ENCODE assay signal across 9 cellular contexts in the genomic region with DNA sequence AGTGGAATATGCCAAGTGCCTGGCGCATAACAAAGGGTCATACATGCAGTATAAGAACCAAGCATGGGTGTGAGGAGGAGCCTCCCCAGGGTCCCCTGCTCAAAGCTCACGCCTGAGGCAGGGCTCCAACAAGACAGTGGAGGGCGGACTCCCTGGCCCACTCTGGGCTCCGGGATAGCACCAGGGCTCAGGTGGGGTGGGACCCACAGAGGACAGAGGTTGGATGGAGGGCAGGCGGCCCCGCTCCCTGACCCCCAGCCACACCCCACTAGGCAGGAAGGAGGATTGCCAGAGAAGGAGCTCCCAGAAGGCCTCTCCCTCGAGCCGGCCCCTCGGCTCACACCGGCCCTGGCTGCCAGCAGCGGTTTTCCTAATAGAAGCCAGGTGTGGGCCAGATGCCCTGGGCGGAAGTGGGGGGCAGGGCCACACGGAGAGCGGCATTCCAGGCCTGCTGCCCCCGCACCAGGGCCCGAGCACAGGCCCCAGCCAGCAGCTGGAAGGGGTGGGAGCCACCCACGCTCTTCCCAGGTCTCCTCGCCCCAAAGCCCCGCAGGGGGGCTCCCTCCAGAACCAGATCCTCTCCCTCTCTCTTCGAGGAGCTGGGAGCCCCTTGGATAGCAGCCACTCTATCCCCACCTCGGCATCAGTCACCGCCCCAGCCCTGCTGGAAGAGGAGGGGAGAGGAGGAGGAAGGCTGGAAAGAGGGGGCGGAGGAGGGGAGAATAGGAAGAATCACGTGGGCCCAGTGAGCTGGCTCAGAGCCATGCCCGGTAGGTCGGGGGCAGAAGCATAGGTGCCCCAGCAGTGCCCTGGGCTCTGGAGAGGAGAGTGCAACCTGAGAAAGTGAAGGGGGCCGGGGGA. TPM values are rescaled to one million over a fixed set of nuclear protein-coding genes. Genes with fewer than 3 reads are reported as not detected.
A peak's percentile ranks its signal among the peaks of the same experiment; 100 is the strongest.
DNase-seq lines count a peak whose midpoint lies in the region; ATAC-seq and TF ChIP-seq lines count a peak whose summit lies in the region.
"Had no signal": no experiment of that assay in that cellular context is flagged by ENCODE, and none has a peak within 500 bp of the region (broad histone marks: within the 10 kb centered on the region; RNA-seq: fewer than 3 reads in every experiment).

No MANE protein-coding gene starts in this region.

- H3K9me2 ChIP-seq in GM23248 (ENCODE audit: insufficient read depth) (no peaks in the 10 kb centered on the region), SK-N-SH (no peaks in the 10 kb centered on the region)

- peak; percentile 83 to 91 for TF ChIP-seq EP300 in SK-N-SH (IDR thresholded peaks at IDR 0.05; ENCODE audit: borderline replicate concordance in 1 of 2, low read depth in 1 of 2, low read length in 1 of 2)

- H3K4me1 ChIP-seq in GM23248 (ENCODE audit: insufficient read depth), result peaks cover 30% of the 10 kb centered on the region
- H3K4me1 ChIP-seq in SK-N-SH (ENCODE audit: control insufficient read depth in 1 of 2, insufficient read depth in 2 of 2, low read depth in 1 of 2, low read length in 1 of 2), result peaks cover 21 to 57% of the 10 kb centered on the region in 2 experiments; a peak in 3 of 4 replicates
- H3K4me1 ChIP-seq in cardiac muscle cell (ENCODE audit: low read depth), result peaks cover 56% of the 10 kb centered on the region
- H3K4me1 ChIP-seq in Caco-2, result peaks cover 13% of the 10 kb centered on the region

- H3K4me3 ChIP-seq in GM23248 (peak overlapping the region; percentile 18; the same call in 1 of the 2 replicates), SK-N-SH (ENCODE audit: low read depth in 2 of 2, low read length in 1 of 2) (no peak overlapping the region), cardiac muscle cell (no peak overlapping the region), Caco-2 (ENCODE audit: low read depth, low read length) (no peak overlapping the region)

- intact Hi-C loops in sciatic nerve (cut with DNase I), result no loop called here
- intact Hi-C loops in Caco-2 (cut with micrococcal nuclease; ENCODE audit: unreplicated experiment), result no loop called here

- TF ChIP-seq CTCF in SK-N-SH (IDR thresholded peaks at IDR 0.05) (no peak), cardiac muscle cell (IDR thresholded peaks at IDR 0.05; ENCODE audit: low read depth, low read length) (no peak), Caco-2 (IDR thresholded peaks at IDR 0.05; ENCODE audit: insufficient read depth in 1 of 2, low read depth in 1 of 2, low read length in 1 of 2, severe bottlenecking in 1 of 2, unreplicated experiment in 1 of 2) (no peak)

- no peaks in the 10 kb centered on the region for H3K36me3 Mint-ChIP-seq in Caco-2 (ENCODE audit: insufficient read depth, unreplicated experiment)

- DNase-seq in GM23248, result peak; percentile 92
- DNase-seq in SK-N-SH, result peak; percentile 94
- peak; percentile 46 to 86 for DNase-seq in cardiac muscle cell (ENCODE audit: low read depth in 1 of 2, low spot score in 1 of 2)
- no peak for DNase-seq in sciatic nerve (ENCODE audit: low spot score)
- DNase-seq in Caco-2, result no peak
- DNase-seq in DMS79 treated with DMSO at 0.1 percent for 48 hours (lab: John Stamatoyannopoulos, UW), result no peak
- DNase-seq in DMS53 treated with DMSO at 0.1 percent for 48 hours (lab: John Stamatoyannopoulos, UW; ENCODE audit: unreplicated experiment), result no peak

- H3K9ac ChIP-seq in GM23248 (peak overlapping the region; percentile 65), SK-N-SH (peak overlapping the region; percentile 51; the same call in 1 of the 2 replicates)

- H3K9me3 Mint-ChIP-seq in Caco-2 (ENCODE audit: unreplicated experiment), result no peaks in the 10 kb centered on the region

- H3K79me2 ChIP-seq in GM23248 (ENCODE audit: insufficient read depth) (no peaks in the 10 kb centered on the region), SK-N-SH (ENCODE audit: insufficient read depth) (no peaks in the 10 kb centered on the region)

- no peaks in the 10 kb centered on the region for H3K9me3 ChIP-seq in GM23248 (ENCODE audit: low read depth)
- H3K9me3 ChIP-seq in SK-N-SH, result no peaks in the 10 kb centered on the region
- no peaks in the 10 kb centered on the region for H3K9me3 ChIP-seq in cardiac muscle cell (ENCODE audit: low read depth)
- no peaks in the 10 kb centered on the region for H3K9me3 ChIP-seq in Caco-2

- H3K27me3 ChIP-seq in GM23248 (replicated peaks; ENCODE audit: insufficient read depth) (no peaks in the 10 kb centered on the region), SK-N-SH (ENCODE audit: insufficient read depth) (no peaks in the 10 kb centered on the region), cardiac muscle cell (no peaks in the 10 kb centered on the region), Caco-2 (replicated peaks; ENCODE audit: control insufficient read depth, insufficient read depth, low read length) (no peaks in the 10 kb centered on the region)

- H3K4me2 ChIP-seq in GM23248 (ENCODE audit: unreplicated experiment) (peak overlapping the region; percentile 72), SK-N-SH (peak overlapping the region; percentile 79)

- CTCF ChIA-PET in SK-N-SH (lab: Yijun Ruan, JAX) (interaction anchor here (0.6 to 32.1 kb wide), 15 partner anchors 9 to 410 kb away, joined by 3 to 558 read pairs (median 6); no protein-coding TSS in a partner anchor), Caco-2 (lab: Charles Lee) (no interaction called here)

- H3F3A ChIP-seq in GM23248 (ENCODE audit: insufficient read depth), result peaks cover 18% of the 10 kb centered on the region
- H3F3A ChIP-seq in SK-N-SH (replicated peaks; ENCODE audit: insufficient read depth), result peaks cover 4% of the 10 kb centered on the region

- H2AFZ ChIP-seq in GM23248 (peak overlapping the region; percentile 47; the same call in 1 of the 2 replicates), SK-N-SH (ENCODE audit: low read depth) (peak overlapping the region; percentile 65)

- H3K4me3 Mint-ChIP-seq in Caco-2 (ENCODE audit: unreplicated experiment), result no peak overlapping the region

- WGBS in GM23248 (ENCODE audit: low coverage in 1 of 2, low lambda C conversion rate in 2 of 2, missing lambda C conversion rate in 2 of 2), 2 experiments, result 13 to 16% methylated on average over 23 to 26 of the region's 27 CpGs
- WGBS in SK-N-SH (ENCODE audit: low lambda C conversion rate), result 16% methylated on average over 14 of the region's 27 CpGs

- H3K36me3 ChIP-seq in GM23248 (ENCODE audit: low read depth) (peaks cover 3% of the 10 kb centered on the region; the same call in 1 of the 2 replicates), SK-N-SH (replicated peaks in 1 of 2; ENCODE audit: control insufficient read depth in 1 of 2, insufficient read depth in 2 of 2, low read length in 1 of 2) (peaks cover 0 to 2% of the 10 kb centered on the region in 2 experiments), cardiac muscle cell (no peaks in the 10 kb centered on the region), Caco-2 (ENCODE audit: control insufficient read depth, insufficient read depth, low read length) (peaks cover 1% of the 10 kb centered on the region)

- BruUV-seq in Caco-2 (replicated peaks; lab: Mats Ljungman, UMichigan), result no TSS peak

- H3K27ac Mint-ChIP-seq in Caco-2 (ENCODE audit: unreplicated experiment), result no peak overlapping the region

- POLR2A ChIA-PET in SK-N-SH (lab: Yijun Ruan, JAX), result interaction anchor here (0.5 to 2.7 kb wide), 14 partner anchors 9 to 112 kb away, joined by 3 to 28 read pairs (median 6); a partner anchor contains a TSS
- POLR2A ChIA-PET in Caco-2 (lab: Charles Lee), result no interaction called here

- ATAC-seq in sciatic nerve, result peak; percentile 83
- ATAC-seq in GM19023 (IDR thresholded peaks at IDR 0.05; ENCODE audit: unreplicated experiment), result no peak

- in situ Hi-C loops in GM23248 (cut with MboI), result no loop called here

- peak overlapping the region; percentile 79 for H3K27ac ChIP-seq in GM23248
- H3K27ac ChIP-seq in SK-N-SH (ENCODE audit: low read depth in 2 of 2, low read length in 1 of 2), result peak overlapping the region; percentile 72 to 97
- H3K27ac ChIP-seq in cardiac muscle cell, result peak overlapping the region; percentile 68
- H3K27ac ChIP-seq: HL-60 had no signal

- no peaks in the 10 kb centered on the region for H3K27me3 Mint-ChIP-seq in Caco-2 (ENCODE audit: insufficient read depth, unreplicated experiment)

- no peak for TF ChIP-seq RAD21 in SK-N-SH (IDR thresholded peaks at IDR 0.05; ENCODE audit: low read length)

- no peaks in the 10 kb centered on the region for H3K4me1 Mint-ChIP-seq in Caco-2 (ENCODE audit: low read depth, unreplicated experiment)

- H4K20me1 ChIP-seq in GM23248 (ENCODE audit: insufficient read depth) (no peaks in the 10 kb centered on the region), SK-N-SH (ENCODE audit: insufficient read depth) (no peaks in the 10 kb centered on the region)

RNA-seq across cellular contexts. Expression of a gene that starts 21.0 kb away (rescaled TPM):
- 223 and 234 TPM in 2 replicates for total RNA-seq in GM23248 (2014; rRNA removed; shearing (Covaris generic))
- 160 and 169 TPM in 2 replicates for polyA plus RNA-seq in GM23248 (2016; fragmentation: Nextera tagmentation; extraction: Ambion mirVana)
- polyA plus RNA-seq in SK-N-SH (2012; rRNA removed), result 11.4 and 37.4 TPM in 2 replicates
- 14.5 and 28.9 TPM in 2 replicates for polyA plus RNA-seq in SK-N-SH (2012; cell fraction: cytosol; rRNA removed)
- polyA plus RNA-seq in SK-N-SH (2012; cell fraction: nucleus; rRNA removed), result 42.9 and 52.9 TPM in 2 replicates
- 23.3 and 33.3 TPM in 2 replicates for total RNA-seq in cardiac muscle cell
- polyA plus RNA-seq in cardiac muscle cell, result 18.9 and 30.5 TPM in 2 replicates
- 38.4 TPM for total RNA-seq in sciatic nerve
- 2.7 and 2.8 TPM in 2 replicates for total RNA-seq in Caco-2 (2022)

RNA-seq across cellular contexts. Expression of a gene that starts 23.8 kb away (rescaled TPM):
- 13.2 and 27.7 TPM in 2 replicates for total RNA-seq in GM23248 (2014; rRNA removed; shearing (Covaris generic))
- polyA plus RNA-seq in GM23248 (2016; fragmentation: Nextera tagmentation; extraction: Ambion mirVana), result 5.9 and 7.3 TPM in 2 replicates
- polyA plus RNA-seq in SK-N-SH (2012; rRNA removed), result 21.9 and 25.8 TPM in 2 replicates
- 6.6 and 7.3 TPM in 2 replicates for polyA plus RNA-seq in SK-N-SH (2012; cell fraction: cytosol; rRNA removed)
- 166 and 305 TPM in 2 replicates for polyA plus RNA-seq in SK-N-SH (2012; cell fraction: nucleus; rRNA removed)
- total RNA-seq in cardiac muscle cell, result 33.0 and 66.5 TPM in 2 replicates
- 54.2 and 62.1 TPM in 2 replicates for polyA plus RNA-seq in cardiac muscle cell
- 51.5 TPM for total RNA-seq in sciatic nerve
- total RNA-seq in Caco-2 (2022), result 23.1 and 33.4 TPM in 2 replicates

RNA-seq across cellular contexts. Expression of a gene that starts 33.1 kb away (rescaled TPM):
- total RNA-seq in GM23248 (2014; rRNA removed; shearing (Covaris generic)), result 43.9 and 47.2 TPM in 2 replicates
- polyA plus RNA-seq in GM23248 (2016; fragmentation: Nextera tagmentation; extraction: Ambion mirVana), result 50.9 and 51.0 TPM in 2 replicates
- polyA plus RNA-seq in SK-N-SH (2012; rRNA removed), result 48.7 and 52.6 TPM in 2 replicates
- 34.6 and 46.2 TPM in 2 replicates for polyA plus RNA-seq in SK-N-SH (2012; cell fraction: cytosol; rRNA removed)
- polyA plus RNA-seq in SK-N-SH (2012; cell fraction: nucleus; rRNA removed), result 88.0 and 107 TPM in 2 replicates
- total RNA-seq in cardiac muscle cell, result 62.1 and 70.7 TPM in 2 replicates
- polyA plus RNA-seq in cardiac muscle cell, result 60.5 and 70.8 TPM in 2 replicates
- 27.8 TPM for total RNA-seq in sciatic nerve
- total RNA-seq in Caco-2 (2022), result 77.1 and 79.6 TPM in 2 replicates

RNA-seq across cellular contexts. Expression of a gene that starts 41.5 kb away (rescaled TPM):
- 20.4 and 33.0 TPM in 2 replicates for total RNA-seq in GM23248 (2014; rRNA removed; shearing (Covaris generic))
- polyA plus RNA-seq in GM23248 (2016; fragmentation: Nextera tagmentation; extraction: Ambion mirVana) (74.5 and 78.9 TPM in 2 replicates), SK-N-SH (2012; rRNA removed) (96.3 and 96.4 TPM in 2 replicates), cardiac muscle cell (71.8 and 82.8 TPM in 2 replicates)
- 52.4 and 75.8 TPM in 2 replicates for polyA plus RNA-seq in SK-N-SH (2012; cell fraction: cytosol; rRNA removed)
- polyA plus RNA-seq in SK-N-SH (2012; cell fraction: nucleus; rRNA removed), result 95.5 and 121 TPM in 2 replicates
- total RNA-seq in cardiac muscle cell (65.1 and 72.5 TPM in 2 replicates), sciatic nerve (37.8 TPM), Caco-2 (2022) (74.1 and 76.5 TPM in 2 replicates)

Comparison
In these comparisons a context has a peak if more than half of its experiments do, and no peak if none do; other contexts are left out.
1. DNase-seq: peak in GM23248 (single experiment), SK-N-SH (single experiment) and cardiac muscle cell (2 of 2); none in sciatic nerve (single experiment), Caco-2 (0 of 2), DMS79 treated with DMSO at 0.1 percent for 48 hours (single experiment) and DMS53 treated with DMSO at 0.1 percent for 48 hours (single experiment).
2. Peak in every context shown above with its lines, with median percentiles within 50 percentile points of each other: H3K27ac ChIP-seq.